Comparison of ENCODE assay signal across 26 cellular contexts in genomic region chr2:170201262-170201661, GRCh38. TPM values are rescaled to one million over a fixed set of nuclear protein-coding genes. Genes with fewer than 3 reads are reported as not detected.
DNase-seq lines count a peak whose midpoint lies in the region; ATAC-seq, FAIRE-seq and TF ChIP-seq lines count a peak whose summit lies in the region.
"Had no signal": no experiment of that assay in that cellular context is flagged by ENCODE, and none has a peak within 500 bp of the region (broad histone marks: within the 10 kb centered on the region; RNA-seq: fewer than 3 reads in every experiment).

No MANE protein-coding gene starts in this region.

- H3K18ac ChIP-seq in H1 (ENCODE audit: extremely low read depth, low read length) = no peak overlapping the region

- no peak overlapping the region for H3K27ac Mint-ChIP-seq in activated CD4-positive, alpha-beta T cell treated with anti-CD3 and anti-CD28 coated beads, Interleukin-2, amount 10 ng/mL, durations not matched to agents 24 days and 14 days
- H3K27ac Mint-ChIP-seq in activated CD4-positive, alpha-beta T cell treated with anti-CD3 and anti-CD28 coated beads, Interleukin-2, amount 10 ng/mL, durations not matched to agents 7 days and 5 days = no peak overlapping the region
- no peak overlapping the region for H3K27ac Mint-ChIP-seq in CD8-positive, alpha-beta memory T cell
- H3K27ac Mint-ChIP-seq: CD4-positive, alpha-beta memory T cell had no signal

- POLR2A ChIA-PET in activated CD4-positive, alpha-beta T cell treated with anti-CD3 and anti-CD28 coated beads, Interleukin-2, amount 10 ng/mL, durations not matched to agents 7 days and 5 days (lab: Charles Lee) = no interaction called here
- POLR2A ChIA-PET in H1 (lab: Charles Lee; ENCODE audit: partially characterized antibody) = no interaction called here
- POLR2A ChIA-PET in CD8-positive, alpha-beta memory T cell (lab: Charles Lee) = no interaction called here

- TF ChIP-seq POLR2A in H1 (IDR thresholded peaks at IDR 0.05; ENCODE audit: control extremely low read depth in 1 of 2, low read depth in 2 of 2, low read length in 2 of 2) = no peak

- no peak overlapping the region for H3K14ac ChIP-seq in H1 (ENCODE audit: insufficient read length)

- H3K27me3 ChIP-seq in KMS-11 (ENCODE audit: insufficient read depth, low read depth) = no peaks in the 10 kb centered on the region
- no peaks in the 10 kb centered on the region for H3K27me3 ChIP-seq in H1 (replicated peaks in 1 of 4; ENCODE audit: control insufficient read depth in 3 of 4, extremely low read depth in 1 of 4, insufficient read depth in 3 of 4, low read length in 3 of 4)
- H3K27me3 ChIP-seq in CD8-positive, alpha-beta memory T cell (ENCODE audit: insufficient read depth, low read length, poor library complexity, severe bottlenecking) = no peaks in the 10 kb centered on the region
- H3K27me3 ChIP-seq: SJSA1 had no signal

- H2BK5ac ChIP-seq in H1 (ENCODE audit: low read depth, low read length) = no peak overlapping the region

- no peak overlapping the region for H2AFZ ChIP-seq in KMS-11 (ENCODE audit: low read depth)
- no peak overlapping the region for H2AFZ ChIP-seq in H1 (ENCODE audit: low read length)
- H2AFZ ChIP-seq: PC-9 had no signal

- no peak overlapping the region for H2BK12ac ChIP-seq in H1 (ENCODE audit: low read depth, low read length)

- H4K8ac ChIP-seq in H1 (ENCODE audit: extremely low read depth, insufficient read depth, low read length) = no peak overlapping the region

- intact Hi-C loops in activated CD4-positive, alpha-beta T cell treated with anti-CD3 and anti-CD28 coated beads, Interleukin-2, amount 10 ng/mL, durations not matched to agents 24 days and 14 days (cut with micrococcal nuclease) = no loop called here

- H3K4ac ChIP-seq in H1 (replicated peaks; ENCODE audit: insufficient read length, low read depth, low read length) = no peak overlapping the region

- H3K4me3 ChIP-seq in KMS-11 (IDR thresholded peaks at IDR 0.05; ENCODE audit: insufficient read depth, low read depth, low read length) (no peak overlapping the region), H1 (ENCODE audit: extremely low read depth in 1 of 4, insufficient read depth in 2 of 4, low read depth in 3 of 4, low read length in 4 of 4) (no peak overlapping the region)
- H3K4me3 ChIP-seq in CD8-positive, alpha-beta memory T cell (ENCODE audit: low read length) = no peak overlapping the region
- H3K4me3 ChIP-seq: A549, PC-9, SJSA1 had no signal

- H3K79me2 ChIP-seq in KMS-11 (ENCODE audit: insufficient read depth, low read depth) (no peaks in the 10 kb centered on the region), H1 (ENCODE audit: control insufficient read depth in 1 of 2, insufficient read depth in 2 of 2, low read length in 2 of 2) (no peaks in the 10 kb centered on the region)

- no peak overlapping the region for H2AK5ac ChIP-seq in H1 (ENCODE audit: low read depth, low read length)

- no peak overlapping the region for H2BK120ac ChIP-seq in H1 (replicated peaks; ENCODE audit: low read depth, low read length)

- H3K9me3 ChIP-seq in H1 (ENCODE audit: insufficient read depth in 2 of 2, low read depth in 1 of 2, low read length in 1 of 2) = no peaks in the 10 kb centered on the region
- H3K9me3 ChIP-seq in CD8-positive, alpha-beta memory T cell (ENCODE audit: low read length) = no peaks in the 10 kb centered on the region
- H3K9me3 ChIP-seq: A549, Caco-2, SJSA1 had no signal

- no peak overlapping the region for H3K23ac ChIP-seq in H1 (ENCODE audit: insufficient read length)

- no peak overlapping the region for H3K56ac ChIP-seq in H1 (replicated peaks; ENCODE audit: insufficient read length, low read depth, low read length)

- H3K9ac ChIP-seq in KMS-11 = no peak overlapping the region
- no peak overlapping the region for H3K9ac ChIP-seq in H1 (replicated peaks in 1 of 4; ENCODE audit: extremely low read depth in 1 of 4, low read depth in 3 of 4, low read length in 3 of 4)

- TF ChIP-seq EP300 in H1 (IDR thresholded peaks at IDR 0.05; ENCODE audit: borderline replicate concordance in 1 of 2, low read depth in 2 of 2, low read length in 2 of 2) = no peak

- peaks cover 38% of the 10 kb centered on the region for H3K27me3 Mint-ChIP-seq in activated CD4-positive, alpha-beta T cell treated with anti-CD3 and anti-CD28 coated beads, Interleukin-2, amount 10 ng/mL, durations not matched to agents 24 days and 14 days
- H3K27me3 Mint-ChIP-seq in activated CD4-positive, alpha-beta T cell treated with anti-CD3 and anti-CD28 coated beads, Interleukin-2, amount 10 ng/mL, durations not matched to agents 7 days and 5 days = peaks cover 32% of the 10 kb centered on the region
- H3K27me3 Mint-ChIP-seq in CD8-positive, alpha-beta memory T cell = peaks cover 4 to 35% of the 10 kb centered on the region in 2 donors

- TF ChIP-seq RAD21 in H1 (IDR thresholded peaks at IDR 0.05 in 1 of 2, conservative IDR thresholded peaks at IDR 0.05 in 1 of 2; ENCODE audit: low read depth in 2 of 2, low read length in 2 of 2) = no peak

- FAIRE-seq in H1 (lab: Jason Lieb, UNC) = no peak
- FAIRE-seq: A549 had no signal

- H4K91ac ChIP-seq in H1 (replicated peaks; ENCODE audit: insufficient read length, low read length) = no peak overlapping the region

- H3K4me1 ChIP-seq in KMS-11 (ENCODE audit: low read depth, poor library complexity, severe bottlenecking) (peaks cover 24% of the 10 kb centered on the region), H1 (replicated peaks in 1 of 4; ENCODE audit: control insufficient read depth in 3 of 4, insufficient read depth in 4 of 4, low read length in 3 of 4) (no peaks in the 10 kb centered on the region)
- no peaks in the 10 kb centered on the region for H3K4me1 ChIP-seq in CD8-positive, alpha-beta memory T cell (ENCODE audit: insufficient read depth, low read length)
- H3K4me1 ChIP-seq: A549, Caco-2, SJSA1 had no signal

- H3K36me3 Mint-ChIP-seq in activated CD4-positive, alpha-beta T cell treated with anti-CD3 and anti-CD28 coated beads, Interleukin-2, amount 10 ng/mL, durations not matched to agents 24 days and 14 days (ENCODE audit: low read depth) = no peaks in the 10 kb centered on the region
- no peaks in the 10 kb centered on the region for H3K36me3 Mint-ChIP-seq in activated CD4-positive, alpha-beta T cell treated with anti-CD3 and anti-CD28 coated beads, Interleukin-2, amount 10 ng/mL, durations not matched to agents 7 days and 5 days (ENCODE audit: low read depth)
- H3K36me3 Mint-ChIP-seq in CD8-positive, alpha-beta memory T cell = no peaks in the 10 kb centered on the region
- H3K36me3 Mint-ChIP-seq: CD4-positive, alpha-beta memory T cell had no signal

- 92% methylated on average over 2 of the region's 2 CpGs; no CpG with 5 or more reads in 1 of the 2 experiments for WGBS in H1 (ENCODE audit: extremely low coverage in 1 of 2, insufficient coverage in 1 of 2, insufficient read length in 1 of 2, insufficient replicate concordance in 2 of 2, low coverage in 1 of 2, low lambda C conversion rate in 2 of 2, missing lambda C conversion rate in 1 of 2), 2 experiments

- H2BK20ac ChIP-seq in H1 (ENCODE audit: low read length) = no peak overlapping the region

- H4K5ac ChIP-seq in H1 (ENCODE audit: insufficient read length, low read depth, low read length) = no peak overlapping the region

- CTCF ChIA-PET in activated CD4-positive, alpha-beta T cell treated with anti-CD3 and anti-CD28 coated beads, Interleukin-2, amount 10 ng/mL, durations not matched to agents 7 days and 5 days (lab: Charles Lee) = no interaction called here
- CTCF ChIA-PET in H1 (lab: Charles Lee; ENCODE audit: partially characterized antibody) = interaction anchor here (0.7 kb wide), 1 partner anchor 35 kb away, joined by 3 read pairs; no protein-coding TSS in a partner anchor
- CTCF ChIA-PET in CD8-positive, alpha-beta memory T cell (lab: Charles Lee) = no interaction called here

- no peaks in the 10 kb centered on the region for H3K79me1 ChIP-seq in H1 (ENCODE audit: low read depth, low read length)

- H3K27ac ChIP-seq in KMS-11 = peak overlapping the region; percentile 50; the same call in 1 of the 2 replicates
- H3K27ac ChIP-seq in H1 (ENCODE audit: low read depth, low read length) = no peak overlapping the region
- no peak overlapping the region for H3K27ac ChIP-seq in CD8-positive, alpha-beta memory T cell (ENCODE audit: low read depth, low read length)
- H3K27ac ChIP-seq: A549, PC-9, SJSA1 had no signal

- no peaks in the 10 kb centered on the region for H3K9me3 Mint-ChIP-seq in activated CD4-positive, alpha-beta T cell treated with anti-CD3 and anti-CD28 coated beads, Interleukin-2, amount 10 ng/mL, durations not matched to agents 24 days and 14 days
- H3K9me3 Mint-ChIP-seq in activated CD4-positive, alpha-beta T cell treated with anti-CD3 and anti-CD28 coated beads, Interleukin-2, amount 10 ng/mL, durations not matched to agents 7 days and 5 days = no peaks in the 10 kb centered on the region
- peaks cover 0 to 6% (median 0%) of the 10 kb centered on the region in 5 donors for H3K9me3 Mint-ChIP-seq in CD8-positive, alpha-beta memory T cell

- DNase-seq in activated CD4-positive, alpha-beta T cell treated with anti-CD3 and anti-CD28 coated beads, Interleukin-2, amount 10 ng/mL, durations not matched to agents 24 days and 14 days = peak; percentile 41
- no peak for DNase-seq in activated CD4-positive, alpha-beta T cell treated with anti-CD3 and anti-CD28 coated beads, Interleukin-2, amount 10 ng/mL, durations not matched to agents 7 days and 5 days
- no peak for DNase-seq in H1 (ENCODE audit: low read depth in 1 of 2, low spot score in 2 of 2)
- no peak for DNase-seq in NCI-H146 (lab: John Stamatoyannopoulos, UW)
- DNase-seq in CD8-positive, alpha-beta memory T cell = no peak
- DNase-seq: AML-193; C1 segment of cervical spinal cord; Caco-2; CD4-positive, alpha-beta memory T cell; HCEC 1CT; NCI-H1417; NCI-H1694 treated with DMSO at 0.1 percent for 48 hours; NCI-H2081; NCI-H2171 treated with DMSO at 0.1 percent for 48 hours; NCI-H345; NCI-H510A treated with DMSO at 0.1 percent for 48 hours; NCI-H774; NK-92 treated with Interleukin-12 subunit alpha and Interleukin-12 subunit beta, amount 100 ng/mL, for 24 hours; PC-9 had no signal

- H2BK15ac ChIP-seq in H1 (ENCODE audit: low read length) = peak overlapping the region; percentile 25; the same call in 1 of the 2 replicates

- H3K4me2 ChIP-seq in KMS-11 = peak overlapping the region; percentile 31; the same call in 1 of the 2 replicates
- H3K4me2 ChIP-seq in H1 (ENCODE audit: insufficient read depth in 1 of 2, low read depth in 2 of 2, low read length in 2 of 2) = no peak overlapping the region
- H3K4me2 ChIP-seq: A549, PC-9 had no signal

- H4K20me1 ChIP-seq in KMS-11 (ENCODE audit: insufficient read depth) (no peaks in the 10 kb centered on the region), H1 (replicated peaks in 1 of 2; ENCODE audit: control insufficient read depth in 1 of 2, insufficient read depth in 2 of 2, low read length in 2 of 2) (no peaks in the 10 kb centered on the region)

- no peak for ATAC-seq in GM21381 (IDR thresholded peaks at IDR 0.05; ENCODE audit: unreplicated experiment)
- ATAC-seq: A549, Right ventricle myocardium inferior had no signal

- H3K4me3 Mint-ChIP-seq in activated CD4-positive, alpha-beta T cell treated with anti-CD3 and anti-CD28 coated beads, Interleukin-2, amount 10 ng/mL, durations not matched to agents 24 days and 14 days = no peak overlapping the region
- no peak overlapping the region for H3K4me3 Mint-ChIP-seq in activated CD4-positive, alpha-beta T cell treated with anti-CD3 and anti-CD28 coated beads, Interleukin-2, amount 10 ng/mL, durations not matched to agents 7 days and 5 days
- H3K4me3 Mint-ChIP-seq in CD8-positive, alpha-beta memory T cell = no peak overlapping the region
- H3K4me3 Mint-ChIP-seq: CD4-positive, alpha-beta memory T cell had no signal

- H3K36me3 ChIP-seq in KMS-11 (ENCODE audit: insufficient read depth) (no peaks in the 10 kb centered on the region), H1 (ENCODE audit: control insufficient read depth in 2 of 4, insufficient read depth in 4 of 4, low read length in 3 of 4) (no peaks in the 10 kb centered on the region)
- H3K36me3 ChIP-seq in CD8-positive, alpha-beta memory T cell (ENCODE audit: insufficient read depth, low read length) = no peaks in the 10 kb centered on the region
- H3K36me3 ChIP-seq: SJSA1 had no signal

- H3K23me2 ChIP-seq in H1 (ENCODE audit: low read depth, low read length) = no peaks in the 10 kb centered on the region

- no peak for TF ChIP-seq CTCF in KMS-11 (conservative IDR thresholded peaks at IDR 0.05; ENCODE audit: low read depth, low read length)
- no peak for TF ChIP-seq CTCF in H1 (IDR thresholded peaks at IDR 0.05; ENCODE audit: control extremely low read depth in 1 of 3, insufficient read depth in 1 of 3, low read depth in 1 of 3, low read length in 3 of 3)

- H3K4me1 Mint-ChIP-seq in activated CD4-positive, alpha-beta T cell treated with anti-CD3 and anti-CD28 coated beads, Interleukin-2, amount 10 ng/mL, durations not matched to agents 24 days and 14 days = no peaks in the 10 kb centered on the region
- no peaks in the 10 kb centered on the region for H3K4me1 Mint-ChIP-seq in activated CD4-positive, alpha-beta T cell treated with anti-CD3 and anti-CD28 coated beads, Interleukin-2, amount 10 ng/mL, durations not matched to agents 7 days and 5 days
- no peaks in the 10 kb centered on the region for H3K4me1 Mint-ChIP-seq in CD8-positive, alpha-beta memory T cell
- H3K4me1 Mint-ChIP-seq: CD4-positive, alpha-beta memory T cell had no signal

RNA-seq across cellular contexts. Expression of gene MYO3B, which starts 23.3 kb away (rescaled TPM):
- 0.95 and 1.5 TPM in 2 replicates for total RNA-seq in activated CD4-positive, alpha-beta T cell treated with anti-CD3 and anti-CD28 coated beads, Interleukin-2, amount 10 ng/mL, durations not matched to agents 24 days and 14 days
- under 1 TPM; 0.04 to 0.05 TPM for total RNA-seq in activated CD4-positive, alpha-beta T cell treated with anti-CD3 and anti-CD28 coated beads, Interleukin-2, amount 10 ng/mL, durations not matched to agents 7 days and 5 days
- 0.19 and 0.27 TPM in 2 replicates for total RNA-seq in H1 (2021; fragmentation: NEBNext Ultra II Directional; extraction: Animal tissue kit (Norgen Biotek cat#: 25700))
- 0.11 and 0.17 TPM in 2 replicates for polyA plus RNA-seq in H1 (2011; rRNA removed)
- polyA plus RNA-seq in H1 (2011; cell fraction: cytosol; rRNA removed) = 0.16 TPM
- 0.19 TPM for polyA plus RNA-seq in H1 (2011; cell fraction: nucleus; rRNA removed)
- 0.13 to 0.29 TPM (median 0.17 TPM) in 4 replicates for polyA plus RNA-seq in H1 (2012, experiment 1 of 2)
- polyA plus RNA-seq in H1 (2012, experiment 2 of 2) = not detected
- polyA plus RNA-seq in H1 (2013, experiment 1 of 2) = 0.12 TPM
- polyA plus RNA-seq in H1 (2013, experiment 2 of 2) = 0.15 TPM
- polyA minus RNA-seq in H1 (2011; rRNA and poly(A)+ RNA removed) = 0.98 and 1.4 TPM in 2 replicates
- polyA minus RNA-seq in H1 (2011; cell fraction: cytosol; rRNA and poly(A)+ RNA removed) = 0.22 TPM
- polyA minus RNA-seq in H1 (2011; cell fraction: nucleus; rRNA and poly(A)+ RNA removed) = 1.2 TPM
- under 1 TPM; 0.18 to 0.33 TPM for total RNA-seq in CD8-positive, alpha-beta memory T cell
- polyA plus RNA-seq in CD8-positive, alpha-beta memory T cell = 0.08 TPM
- total RNA-seq: CD4-positive, alpha-beta memory T cell; HT-29; MCF 10A; Right ventricle myocardium inferior; SJSA1 had no signal
- polyA plus RNA-seq: CD4-positive, alpha-beta memory T cell had no signal
